8 cellular contexts compared by ENCODE assay signal in the genomic region with DNA sequence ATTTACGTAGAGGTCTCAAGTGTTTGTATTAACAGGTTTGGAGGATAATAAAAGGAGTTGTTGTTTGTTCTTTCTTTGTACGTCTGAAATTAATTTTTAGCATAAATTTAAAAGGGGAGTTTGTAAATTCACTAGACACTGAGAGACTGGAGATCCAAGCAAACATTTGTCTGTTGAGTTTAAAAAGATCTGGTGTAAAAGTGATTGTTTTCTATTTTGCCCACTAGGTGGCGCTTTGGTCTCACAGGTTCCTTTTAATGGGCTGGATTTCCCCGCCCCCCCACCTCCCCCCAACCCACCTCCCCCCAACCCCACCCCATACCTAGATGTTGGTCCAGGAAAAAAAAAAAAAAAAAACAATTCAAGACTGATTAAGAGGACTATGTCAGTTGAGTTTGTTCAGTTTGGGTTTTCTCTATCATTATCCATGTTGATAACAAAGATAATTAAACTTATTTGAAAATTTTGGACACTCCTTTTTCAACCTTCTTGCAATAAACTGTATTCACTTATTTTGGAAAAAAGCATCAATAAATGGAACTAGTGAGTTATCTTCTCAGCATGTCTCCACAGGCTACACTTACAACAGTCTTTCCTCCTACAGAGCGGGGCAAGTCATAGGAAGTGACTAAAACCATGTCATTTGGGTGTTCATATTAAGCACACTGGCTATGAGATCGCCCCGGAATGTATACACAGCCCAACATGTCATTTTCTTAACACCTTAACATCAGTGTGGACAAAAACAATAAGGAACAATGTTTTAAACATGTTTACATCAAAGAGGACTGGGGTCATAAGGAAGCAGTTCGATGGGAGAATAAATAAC.
DNase-seq lines count a peak whose midpoint lies in the region; ATAC-seq and TF ChIP-seq lines count a peak whose summit lies in the region.

No MANE protein-coding gene starts in this region.

- no peak overlapping the region for H3K27ac ChIP-seq in A673 (ENCODE audit: low read depth, low read length, poor library complexity, severe bottlenecking)
- H3K27ac ChIP-seq in effector memory CD4-positive, alpha-beta T cell (ENCODE audit: insufficient read depth, low read length, poor library complexity, severe bottlenecking) = no peak overlapping the region

- CTCF ChIA-PET in A673 (lab: Charles Lee) = no interaction called here

- POLR2A ChIA-PET in A673 (lab: Charles Lee; ENCODE audit: low non-redundant PET) = no interaction called here

- no peaks in the 10 kb centered on the region for H3K4me1 ChIP-seq in A673 (ENCODE audit: insufficient read depth, low read length, poor library complexity, severe bottlenecking)
- H3K4me1 ChIP-seq in effector memory CD4-positive, alpha-beta T cell (ENCODE audit: control insufficient read depth, insufficient read depth, low read length, poor library complexity, severe bottlenecking) = no peaks in the 10 kb centered on the region

- TF ChIP-seq CTCF in A673 (conservative IDR thresholded peaks at IDR 0.05; ENCODE audit: low read depth, low read length) (peak; percentile 48), GM12864 (IDR thresholded peaks at IDR 0.05; ENCODE audit: low read depth, low read length, missing control alignments) (peak; percentile 47)

- no peaks in the 10 kb centered on the region for H3K36me3 ChIP-seq in A673 (ENCODE audit: insufficient read depth, low read length, poor library complexity, severe bottlenecking)
- no peaks in the 10 kb centered on the region for H3K36me3 ChIP-seq in effector memory CD4-positive, alpha-beta T cell (ENCODE audit: control insufficient read depth, insufficient read depth, low read length)

- ATAC-seq in GM21447 (IDR thresholded peaks at IDR 0.05; ENCODE audit: unreplicated experiment) = no peak

- H3K4me3 ChIP-seq in A673 (ENCODE audit: low read depth, low read length, poor library complexity, severe bottlenecking) = no peak overlapping the region
- H3K4me3 ChIP-seq in GM12864 (ENCODE audit: low read depth, low read length) = no peak overlapping the region
- no peak overlapping the region for H3K4me3 ChIP-seq in effector memory CD4-positive, alpha-beta T cell (ENCODE audit: insufficient read depth, low read depth, low read length, poor library complexity, severe bottlenecking)

- DNase-seq in A673 (ENCODE audit: low spot score) = peak; percentile 46
- DNase-seq in GM12864 (ENCODE audit: low read depth) = no peak
- DNase-seq in NCI-H2227 treated with DMSO at 0.1 percent for 48 hours (lab: John Stamatoyannopoulos, UW) = peak; percentile 45
- DNase-seq in cerebellar cortex (ENCODE audit: low spot score) = peak; percentile 71
- DNase-seq in middle frontal gyrus (ENCODE audit: extremely low spot score, low spot score) = peak; percentile 45
- DNase-seq in NOMO-1 treated with DMSO at 0.1 percent for 48 hours (lab: John Stamatoyannopoulos, UW; ENCODE audit: unreplicated experiment) = no peak
- DNase-seq in effector memory CD4-positive, alpha-beta T cell = no peak

- no peaks in the 10 kb centered on the region for H3K27me3 ChIP-seq in A673 (replicated peaks; ENCODE audit: insufficient read depth, low read depth, low read length, poor library complexity)
- no peaks in the 10 kb centered on the region for H3K27me3 ChIP-seq in effector memory CD4-positive, alpha-beta T cell (replicated peaks; ENCODE audit: control insufficient read depth, insufficient read depth, low read length, poor library complexity, severe bottlenecking)

- intact Hi-C loops in A673 (cut with micrococcal nuclease; ENCODE audit: unreplicated experiment) = loop anchor here (5.0 to 10.0 kb wide), 2 partner anchors 1043 to 1351 kb away; no protein-coding TSS in a partner anchor

- H3K9me3 ChIP-seq in A673 (ENCODE audit: low read depth, low read length, poor library complexity, severe bottlenecking) = no peaks in the 10 kb centered on the region
- H3K9me3 ChIP-seq in effector memory CD4-positive, alpha-beta T cell (ENCODE audit: control insufficient read depth, low read length) = no peaks in the 10 kb centered on the region

- BruUV-seq in A673 (replicated peaks; lab: Mats Ljungman, UMichigan) = no TSS peak

Comparison
In these comparisons a context has a peak if more than half of its experiments do, and no peak if none do; other contexts are left out.
1. DNase-seq: peak in A673 (single experiment), NCI-H2227 treated with DMSO at 0.1 percent for 48 hours (single experiment), cerebellar cortex (single experiment) and middle frontal gyrus (single experiment); none in GM12864 (single experiment), NOMO-1 treated with DMSO at 0.1 percent for 48 hours (single experiment) and effector memory CD4-positive, alpha-beta T cell (0 of 3).